8 cellular contexts compared by ENCODE assay signal in the genomic region with DNA sequence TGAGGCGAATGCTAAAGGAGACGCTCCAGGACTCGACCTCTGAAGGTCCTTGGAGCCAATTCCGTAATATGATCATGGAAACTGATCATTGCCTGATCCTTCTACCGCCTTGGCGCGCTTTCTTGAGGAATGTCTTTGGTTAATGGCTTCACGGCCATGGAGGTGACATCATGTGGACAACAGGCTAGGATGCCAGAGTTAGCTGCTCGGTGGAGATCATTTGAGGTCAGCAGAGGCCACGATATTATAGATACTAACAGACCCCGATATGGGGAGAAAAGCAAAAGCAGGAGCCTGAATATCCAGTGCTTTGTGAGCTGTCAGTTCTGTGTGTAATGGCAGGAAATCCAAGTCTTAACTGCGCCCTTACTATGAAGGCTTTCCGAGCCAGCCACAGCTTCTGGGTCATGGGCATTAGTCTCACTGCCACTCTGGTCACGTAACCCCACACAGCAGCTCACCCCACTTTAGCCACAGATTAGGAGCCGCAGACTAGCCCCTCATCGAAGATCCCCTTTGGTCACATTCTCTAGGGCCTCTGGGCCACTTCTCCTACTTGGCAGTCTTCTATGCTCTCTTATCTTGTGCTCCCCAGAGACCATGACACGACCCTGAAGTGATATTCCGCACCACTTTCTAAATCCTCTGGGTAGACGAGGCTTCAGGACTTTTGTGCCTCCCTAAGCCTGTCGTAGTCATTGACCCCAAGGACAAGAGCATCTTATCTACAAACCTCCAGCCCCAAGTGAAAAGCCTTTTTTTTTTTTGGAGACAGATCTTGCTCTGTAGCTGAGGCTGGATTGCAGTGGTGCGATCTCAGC. TPM values are rescaled to one million over a fixed set of nuclear protein-coding genes. Genes with fewer than 3 reads are reported as not detected.
DNase-seq lines count a peak whose midpoint lies in the region; ATAC-seq and TF ChIP-seq lines count a peak whose summit lies in the region.

No MANE protein-coding gene starts in this region.

- peaks cover 11% of the 10 kb centered on the region; the same call in 1 of the 2 replicates for H4K20me1 ChIP-seq in IMR-90 (ENCODE audit: insufficient read depth, low read length)

- peak overlapping the region; percentile 39; the same call in 1 of the 3 replicates for H2BK15ac ChIP-seq in IMR-90 (ENCODE audit: low read depth, low read length)

- H3K4me1 ChIP-seq in IMR-90 (ENCODE audit: control insufficient read depth, insufficient read depth, low read length) (peaks cover 9% of the 10 kb centered on the region; the same call in 1 of the 2 replicates), left lung (peaks cover 29 to 56% of the 10 kb centered on the region in 2 donors), transverse colon (peaks cover 21 to 59% (median 32%) of the 10 kb centered on the region in 4 donors)

- H3K9me3 ChIP-seq in IMR-90 (ENCODE audit: control insufficient read depth, insufficient read depth, low read length) (no peaks in the 10 kb centered on the region), left lung (no peaks in the 10 kb centered on the region), transverse colon (no peaks in the 10 kb centered on the region)

- BruUV-seq in IMR-90 (replicated peaks; lab: Mats Ljungman, UMichigan) = no TSS peak

- peaks cover 11% of the 10 kb centered on the region for H3K9me1 ChIP-seq in IMR-90 (ENCODE audit: insufficient read depth, low read length)

- peak overlapping the region; percentile 84 for H3K56ac ChIP-seq in IMR-90 (ENCODE audit: extremely low read depth, insufficient read depth, low read length)

- peak overlapping the region; percentile 82 for H3K23ac ChIP-seq in IMR-90 (ENCODE audit: low read depth, low read length)

- peak overlapping the region; percentile 95 to 98 for H4K8ac ChIP-seq in IMR-90 (ENCODE audit: low read depth in 2 of 2, low read length in 2 of 2)

- CTCF ChIA-PET in IMR-90 (lab: Yijun Ruan, JAX) = no interaction called here

- peak; percentile 5; the same call in 1 of the 2 replicates for TF ChIP-seq CTCF in AG10803 (conservative IDR thresholded peaks at IDR 0.05; ENCODE audit: low read length)
- no peak for TF ChIP-seq CTCF in IMR-90 (conservative IDR thresholded peaks at IDR 0.05; ENCODE audit: low read depth, low read length)
- TF ChIP-seq CTCF in brain (conservative IDR thresholded peaks at IDR 0.05) = no peak
- TF ChIP-seq CTCF in left lung (IDR thresholded peaks at IDR 0.05) = no peak
- no peak for TF ChIP-seq CTCF in transverse colon (IDR thresholded peaks at IDR 0.05)

- H3K9me3 Mint-ChIP-seq in brain = no peaks in the 10 kb centered on the region

- H3K9ac ChIP-seq in IMR-90 (ENCODE audit: low read depth, low read length) = peak overlapping the region; percentile 69

- H3K79me1 ChIP-seq in IMR-90 (ENCODE audit: low read depth in 1 of 2, low read length in 2 of 2) = peaks cover 17 to 60% of the 10 kb centered on the region in 2 experiments

- peak overlapping the region; percentile 89 for H4K91ac ChIP-seq in IMR-90 (ENCODE audit: insufficient read depth, low read depth, low read length)

- TF ChIP-seq RAD21 in IMR-90 (IDR thresholded peaks at IDR 0.05; ENCODE audit: low read length) = no peak

- peaks cover 59% of the 10 kb centered on the region for H3K4me1 Mint-ChIP-seq in brain

- POLR2A ChIA-PET in IMR-90 (lab: Charles Lee; ENCODE audit: unreplicated experiment) = interaction anchor here (0.6 to 0.7 kb wide), 3 partner anchors 10 to 104 kb away, joined by 3 to 4 read pairs (median 3); no protein-coding TSS in a partner anchor

- in situ Hi-C loops in IMR-90 (cut with MboI; ENCODE audit: low sequenced_read_pairs) = no loop called here
- in situ Hi-C loops in transverse colon (cut with MboI; ENCODE audit: low pct_ligation_motif_present in 1 of 4, low pct_unique_long_range_greater_than_20kb in 1 of 4, low sequenced_read_pairs in 3 of 4) = no loop called here

- 45% methylated on average over 12 of the region's 21 CpGs; no CpG with 5 or more reads in 1 of the 2 experiments for WGBS in IMR-90 (ENCODE audit: extremely low coverage in 2 of 2, insufficient read length in 1 of 2), 2 experiments
- WGBS in transverse colon (ENCODE audit: low coverage in 1 of 2), 2 donors = 49 to 100% methylated on average over 3 to 21 of the region's 21 CpGs

- ATAC-seq in IMR-90 (ENCODE audit: low read depth) = peak; percentile 2
- ATAC-seq in left lung = peak; percentile 6

- no peak for TF ChIP-seq EP300 in transverse colon (IDR thresholded peaks at IDR 0.05; ENCODE audit: low read depth)

- peaks cover 9% of the 10 kb centered on the region for H3K36me3 ChIP-seq in IMR-90 (ENCODE audit: control insufficient read depth, insufficient read depth, low read length)
- peaks cover 0 to 38% of the 10 kb centered on the region in 2 donors for H3K36me3 ChIP-seq in left lung
- peaks cover 0 to 10% (median 0%) of the 10 kb centered on the region in 4 donors for H3K36me3 ChIP-seq in transverse colon

- H3K4ac ChIP-seq in IMR-90 (ENCODE audit: low read depth, low read length) = peak overlapping the region; percentile 92

- peak overlapping the region; percentile 85 for H3K14ac ChIP-seq in IMR-90 (replicated peaks; ENCODE audit: low read depth, low read length)

- no peak overlapping the region for H2BK20ac ChIP-seq in IMR-90 (ENCODE audit: low read depth, low read length)

- H3K4me3 ChIP-seq in AG10803 (ENCODE audit: low read length) (peak overlapping the region; percentile 70), IMR-90 (ENCODE audit: insufficient read depth, low read depth, low read length) (peak overlapping the region; percentile 45), left lung (peak overlapping the region; percentile 88 to 93), transverse colon (peak overlapping the region; percentile 29 to 94 (median 81))

- TF ChIP-seq POLR2A in IMR-90 (IDR thresholded peaks at IDR 0.05; ENCODE audit: low read depth, low read length) (no peak), transverse colon (IDR thresholded peaks at IDR 0.05) (no peak)

- peak overlapping the region; percentile 68 for H2BK5ac ChIP-seq in IMR-90 (ENCODE audit: low read depth, low read length, poor library complexity, severe bottlenecking)

- DNase-seq in AG10803 (ENCODE audit: low read depth) (no peak), IMR-90 (no peak), left lung (no peak), transverse colon (no peak), COLO668 (lab: John Stamatoyannopoulos, UW; ENCODE audit: unreplicated experiment) (no peak), posterior cingulate gyrus (no peak), NCI-H2196 (lab: John Stamatoyannopoulos, UW; ENCODE audit: unreplicated experiment) (no peak)

- peak overlapping the region; percentile 65 for H2AK5ac ChIP-seq in IMR-90 (ENCODE audit: low read depth, low read length)

- H4K5ac ChIP-seq in IMR-90 (ENCODE audit: low read depth, low read length) = peak overlapping the region; percentile 80

- peaks cover 29% of the 10 kb centered on the region for H3K36me3 Mint-ChIP-seq in brain

- intact Hi-C loops in IMR-90 (cut with micrococcal nuclease) (no loop called here), left lung (cut with DNase I) (no loop called here), transverse colon (cut with DNase I; ENCODE audit: low total_unique reads) (no loop called here), posterior cingulate gyrus (cut with DNase I) (no loop called here)

- dilution Hi-C loops in IMR-90 (cut with HindIII; ENCODE audit: low sequenced_read_pairs, unreplicated experiment) = no loop called here

- H3K4me3 Mint-ChIP-seq in brain = peak overlapping the region; percentile 96 to 99 (median 98)

- H2AFZ ChIP-seq in IMR-90 (replicated peaks; ENCODE audit: low read length, poor library complexity) = peak overlapping the region; percentile 85

- H3K18ac ChIP-seq in IMR-90 (ENCODE audit: low read depth, low read length) = peak overlapping the region; percentile 36; the same call in 1 of the 2 replicates

- H2BK120ac ChIP-seq in IMR-90 (ENCODE audit: low read depth, low read length) = peak overlapping the region; percentile 38

- peak overlapping the region; percentile 66 for H3K27ac ChIP-seq in IMR-90 (ENCODE audit: insufficient read depth, low read length)
- peak overlapping the region; percentile 93 to 98 for H3K27ac ChIP-seq in left lung
- peak overlapping the region; percentile 95 to 98 (median 97) for H3K27ac ChIP-seq in transverse colon

- peaks cover 7% of the 10 kb centered on the region for H3K27me3 Mint-ChIP-seq in brain

- H3K4me2 ChIP-seq in IMR-90 (ENCODE audit: low read depth, low read length) = peak overlapping the region; percentile 81

- H3K27me3 ChIP-seq in IMR-90 (ENCODE audit: control insufficient read depth, insufficient read depth, low read length) (no peaks in the 10 kb centered on the region), left lung (no peaks in the 10 kb centered on the region), transverse colon (no peaks in the 10 kb centered on the region)

- H2AK9ac ChIP-seq in IMR-90 (replicated peaks; ENCODE audit: low read depth, low read length, poor library complexity) = peak overlapping the region; percentile 63

- H3K27ac Mint-ChIP-seq in brain = peak overlapping the region; percentile 97 to 98 (median 98)

RNA-seq across cellular contexts. Expression of a gene that starts 0.7 kb away (rescaled TPM):
- total RNA-seq in IMR-90 (2012; rRNA removed) (90.5 and 139 TPM in 2 replicates), left lung (100 to 1,000 TPM; 193 to 213 TPM), transverse colon (100 to 1,000 TPM in 3 of 4 donors, 10 to 100 TPM in 1; 92.4 to 297 (median 213) TPM)
- polyA plus RNA-seq in IMR-90 (2012; rRNA removed) (120 and 146 TPM in 2 replicates), brain (ENCODE audit: insufficient read depth, low read depth, low replicate concordance) (184 TPM)
- 47.1 and 68.1 TPM in 2 replicates for polyA plus RNA-seq in IMR-90 (2012; cell fraction: cytosol; rRNA removed)
- polyA plus RNA-seq in IMR-90 (2012; cell fraction: nucleus; rRNA removed; ENCODE audit: low replicate concordance) = 84.3 and 157 TPM in 2 replicates

RNA-seq across cellular contexts. Expression of a gene that starts 14.9 kb away (rescaled TPM):
- total RNA-seq in IMR-90 (2012; rRNA removed) = 65.2 and 76.7 TPM in 2 replicates
- polyA plus RNA-seq in IMR-90 (2012; rRNA removed) = 175 and 177 TPM in 2 replicates
- polyA plus RNA-seq in IMR-90 (2012; cell fraction: cytosol; rRNA removed) = 76.2 and 160 TPM in 2 replicates
- 41.5 and 107 TPM in 2 replicates for polyA plus RNA-seq in IMR-90 (2012; cell fraction: nucleus; rRNA removed; ENCODE audit: low replicate concordance)
- 121 TPM for polyA plus RNA-seq in brain (ENCODE audit: insufficient read depth, low read depth, low replicate concordance)
- 100 to 1,000 TPM; 135 to 152 TPM for total RNA-seq in left lung
- total RNA-seq in transverse colon = 10 to 100 TPM; 34.0 to 87.2 (median 51.8) TPM

RNA-seq across cellular contexts. Expression of a gene that starts 32.9 kb away (rescaled TPM):
- 7.5 and 9.7 TPM in 2 replicates for total RNA-seq in IMR-90 (2012; rRNA removed)
- 16.6 and 20.2 TPM in 2 replicates for polyA plus RNA-seq in IMR-90 (2012; rRNA removed)
- 3.6 and 4.1 TPM in 2 replicates for polyA plus RNA-seq in IMR-90 (2012; cell fraction: cytosol; rRNA removed)
- polyA plus RNA-seq in IMR-90 (2012; cell fraction: nucleus; rRNA removed; ENCODE audit: low replicate concordance) = 119 and 302 TPM in 2 replicates
- 39.6 TPM for polyA plus RNA-seq in brain (ENCODE audit: insufficient read depth, low read depth, low replicate concordance)
- total RNA-seq in left lung = 10 to 100 TPM; 49.9 to 58.4 TPM
- total RNA-seq in transverse colon = 100 to 1,000 TPM in 1 of 4 donors, 10 to 100 TPM in 3; 45.2 to 206 (median 58.0) TPM

RNA-seq across cellular contexts. Expression of a gene that starts 34.1 kb away (rescaled TPM):
- 4.7 TPM in 2 replicates for total RNA-seq in IMR-90 (2012; rRNA removed)
- 10.2 and 10.8 TPM in 2 replicates for polyA plus RNA-seq in IMR-90 (2012; rRNA removed)
- polyA plus RNA-seq in IMR-90 (2012; cell fraction: cytosol; rRNA removed) = 4.8 and 6.9 TPM in 2 replicates
- 45.7 and 51.7 TPM in 2 replicates for polyA plus RNA-seq in IMR-90 (2012; cell fraction: nucleus; rRNA removed; ENCODE audit: low replicate concordance)
- 24.0 TPM for polyA plus RNA-seq in brain (ENCODE audit: insufficient read depth, low read depth, low replicate concordance)
- 10 to 100 TPM in 1 of 2 donors, 1 to 10 TPM in 1; 9.4 to 10.9 TPM for total RNA-seq in left lung
- 10 to 100 TPM in 3 of 4 donors, 1 to 10 TPM in 1; 6.7 to 51.5 (median 27.9) TPM for total RNA-seq in transverse colon

RNA-seq across cellular contexts. Expression of a gene that starts 37.8 kb away (rescaled TPM):
- total RNA-seq in IMR-90 (2012; rRNA removed) (not detected in 2 replicates), left lung (1 to 10 TPM in 1 of 2 donors, under 1 TPM in 1; 0.73 to 1.0 TPM), transverse colon (1 to 10 TPM in 1 of 4 donors, not detected in 3; 1.3 TPM)
- polyA plus RNA-seq in IMR-90 (2012; rRNA removed) (0.17 and 0.55 TPM in 2 replicates), brain (ENCODE audit: insufficient read depth, low read depth, low replicate concordance) (not detected)
- 0.19 TPM in 1 of 2 replicates, not detected in the other for polyA plus RNA-seq in IMR-90 (2012; cell fraction: cytosol; rRNA removed)
- polyA plus RNA-seq in IMR-90 (2012; cell fraction: nucleus; rRNA removed; ENCODE audit: low replicate concordance) = 0.30 and 0.36 TPM in 2 replicates
